Comparison of ENCODE assay signal across 8 cellular contexts in genomic region chr2:72917875-72918660, GRCh38. TPM values are rescaled to one million over a fixed set of nuclear protein-coding genes. Genes with fewer than 3 reads are reported as not detected.
DNase-seq lines count a peak whose midpoint lies in the region; ATAC-seq and TF ChIP-seq lines count a peak whose summit lies in the region.

No MANE protein-coding gene starts in this region.

- peaks cover 74% of the 10 kb centered on the region for H3K27me3 Mint-ChIP-seq in activated CD4-positive, alpha-beta T cell treated with anti-CD3 and anti-CD28 coated beads, Interleukin-2, amount 10 ng/mL, durations not matched to agents 24 days and 14 days

- H3K9me3 Mint-ChIP-seq in activated CD4-positive, alpha-beta T cell treated with anti-CD3 and anti-CD28 coated beads, Interleukin-2, amount 10 ng/mL, durations not matched to agents 24 days and 14 days: no peaks in the 10 kb centered on the region

- peaks cover 91 to 95% (median 95%) of the 10 kb centered on the region in 3 donors for H3K27me3 ChIP-seq in skeletal muscle tissue (ENCODE audit: control insufficient read depth in 3 of 3, insufficient read depth in 3 of 3, low read length in 3 of 3)

- peak overlapping the region; percentile 29 for H3K27ac Mint-ChIP-seq in activated CD4-positive, alpha-beta T cell treated with anti-CD3 and anti-CD28 coated beads, Interleukin-2, amount 10 ng/mL, durations not matched to agents 24 days and 14 days

- POLR2A ChIA-PET in HEK293T (lab: Yijun Ruan, JAX): interaction anchor here (1.4 kb wide), 1 partner anchor 31 kb away, joined by 6 read pairs; the partner anchor contains the start of gene SPR

- no peak for ATAC-seq in HG02852 (IDR thresholded peaks at IDR 0.05; ENCODE audit: unreplicated experiment)

- CTCF ChIA-PET in HEK293T (lab: Yijun Ruan, JAX): interaction anchor here (1.3 to 1.6 kb wide), 4 partner anchors 8 to 56 kb away, joined by 3 to 8 read pairs (median 6); partner anchors contain the start of gene SPR

- H3K4me3 ChIP-seq in epithelial cell of proximal tubule (ENCODE audit: low read depth, low read length) (peak overlapping the region; percentile 69), skeletal muscle tissue (ENCODE audit: low read length in 3 of 3) (peak overlapping the region in 2 of 3 donors; percentile 49 to 56)

- peaks cover 43 to 48% (median 43%) of the 10 kb centered on the region in 3 donors for H3K4me1 ChIP-seq in skeletal muscle tissue (ENCODE audit: control insufficient read depth in 3 of 3, insufficient read depth in 3 of 3, low read length in 3 of 3)

- DNase-seq in activated CD4-positive, alpha-beta T cell treated with anti-CD3 and anti-CD28 coated beads, Interleukin-2, amount 10 ng/mL, durations not matched to agents 24 days and 14 days: no peak
- DNase-seq in activated CD4-positive, alpha-beta T cell treated with anti-CD3 and anti-CD28 coated beads, Interleukin-2, amount 50 U/mL, for 4 hours: no peak
- DNase-seq in NCI-H2171 (lab: John Stamatoyannopoulos, UW): peak; percentile 27
- DNase-seq in epithelial cell of proximal tubule (ENCODE audit: low read depth): no peak
- no peak for DNase-seq in UCSD-AML1 (lab: John Stamatoyannopoulos, UW; ENCODE audit: unreplicated experiment)
- DNase-seq in HEK293T (ENCODE audit: extremely low spot score): no peak

- no peak overlapping the region for H3K27ac ChIP-seq in skeletal muscle tissue (ENCODE audit: low read depth, low read length)

- TF ChIP-seq CTCF in epithelial cell of proximal tubule (conservative IDR thresholded peaks at IDR 0.05; ENCODE audit: low read depth, low read length): no peak

- no peaks in the 10 kb centered on the region for H3K36me3 ChIP-seq in skeletal muscle tissue (ENCODE audit: control insufficient read depth in 3 of 3, insufficient read depth in 3 of 3, low read length in 3 of 3)

- peaks cover 10% of the 10 kb centered on the region for H3K4me1 Mint-ChIP-seq in activated CD4-positive, alpha-beta T cell treated with anti-CD3 and anti-CD28 coated beads, Interleukin-2, amount 10 ng/mL, durations not matched to agents 24 days and 14 days

- no peaks in the 10 kb centered on the region for H3K36me3 Mint-ChIP-seq in activated CD4-positive, alpha-beta T cell treated with anti-CD3 and anti-CD28 coated beads, Interleukin-2, amount 10 ng/mL, durations not matched to agents 24 days and 14 days (ENCODE audit: low read depth)

- H3K9ac ChIP-seq in skeletal muscle tissue (ENCODE audit: low read depth in 1 of 3, low read length in 3 of 3): peak overlapping the region in 2 of 3 donors; percentile 14 to 33

- peak overlapping the region; percentile 62 for H3K4me3 Mint-ChIP-seq in activated CD4-positive, alpha-beta T cell treated with anti-CD3 and anti-CD28 coated beads, Interleukin-2, amount 10 ng/mL, durations not matched to agents 24 days and 14 days

- no peaks in the 10 kb centered on the region for H3K9me3 ChIP-seq in skeletal muscle tissue (ENCODE audit: control insufficient read depth in 3 of 3, low read length in 3 of 3)

- intact Hi-C loops in activated CD4-positive, alpha-beta T cell treated with anti-CD3 and anti-CD28 coated beads, Interleukin-2, amount 10 ng/mL, durations not matched to agents 24 days and 14 days (cut with micrococcal nuclease): loop anchor here (5.0 kb wide), 1 partner anchor 56 kb away; no protein-coding TSS in a partner anchor

TF ChIP-seq in HEK293T, 16 proteins besides CTCF, POLR2A, EP300 and RAD21:
- TF ChIP-seq ELF4 (IDR thresholded peaks at IDR 0.05) (no peak), LEF1 (IDR thresholded peaks at IDR 0.05; ENCODE audit: borderline replicate concordance) (no peak), CTBP1 (IDR thresholded peaks at IDR 0.05; ENCODE audit: borderline replicate concordance) (no peak)

RNA-seq across cellular contexts. Expression of gene EMX1, which starts 0.7 kb away (rescaled TPM):
- 0.09 TPM in 1 of 2 replicates, not detected in the other for total RNA-seq in activated CD4-positive, alpha-beta T cell treated with anti-CD3 and anti-CD28 coated beads, Interleukin-2, amount 10 ng/mL, durations not matched to agents 24 days and 14 days
- total RNA-seq in epithelial cell of proximal tubule (1.0 and 8.2 TPM in 2 replicates), skeletal muscle tissue (not detected)

RNA-seq across cellular contexts. Expression of gene SPR, which starts 30.9 kb away (rescaled TPM):
- total RNA-seq in activated CD4-positive, alpha-beta T cell treated with anti-CD3 and anti-CD28 coated beads, Interleukin-2, amount 10 ng/mL, durations not matched to agents 24 days and 14 days: 12.6 and 12.8 TPM in 2 replicates
- total RNA-seq in epithelial cell of proximal tubule (26.2 and 29.5 TPM in 2 replicates), skeletal muscle tissue (4.2 TPM)
